ENCODE assay signal across 17 cellular contexts in genomic region chr5:24789631-24790354, GRCh38.
"Had no signal": no experiment of that assay in that cellular context is flagged by ENCODE, and none has a peak within 500 bp of the region (broad histone marks: within the 10 kb centered on the region; RNA-seq: fewer than 3 reads in every experiment).

No MANE protein-coding gene starts in this region.

- H3K27ac ChIP-seq: hepatocyte, left ventricle myocardium inferior, right atrium auricular region, tibial artery, uterus had no signal

- FAIRE-seq: bronchial epithelial cell, kidney had no signal

- H3K4me2 ChIP-seq: hepatocyte had no signal

- H3K79me2 ChIP-seq: hepatocyte had no signal

- H3K9me3 ChIP-seq: left ventricle myocardium inferior, right atrium auricular region, tibial artery, uterus had no signal

- H3K4me3 ChIP-seq: hepatocyte, left ventricle myocardium inferior, right atrium auricular region, tibial artery, uterus had no signal

- H3K27me3 ChIP-seq: hepatocyte, right atrium auricular region, tibial artery, uterus had no signal

- H2AFZ ChIP-seq: hepatocyte had no signal

- DNase-seq: activated CD4-positive, alpha-beta T cell treated with anti-CD3 and anti-CD28 coated beads, Interleukin-2, amount 10 ng/mL, durations not matched to agents 24 days and 14 days; activated CD8-positive, alpha-beta T cell treated with anti-CD3 and anti-CD28 coated beads, Interleukin-2, amount 10 ng/mL, durations not matched to agents 7 days and 5 days; activated gamma-delta T cell treated with Interleukin-2 at 50 U/mL for 16 hours; dermis blood vessel endothelial cell; effector memory CD8-positive, alpha-beta T cell; kidney; left ventricle myocardium inferior; occipital lobe; stimulated activated CD4-positive, alpha-beta T cell treated with anti-CD3 and anti-CD28 coated beads, Interleukin-15, amount 100 ng/mL, for 24 hours; stimulated activated CD4-positive, alpha-beta T cell treated with anti-CD3 and anti-CD28 coated beads, Interleukin-4, amount 100 ng/mL, for 1 hour; stimulated activated naive B cell treated with anti-CD40 and anti-IgM and Interleukin-4, amounts not matched to agents 10 μg/mL and 1 μg/mL and 100 μg/mL, for 72 hours; T-helper 2 cell; tibial artery; uterus had no signal

- H3K36me3 ChIP-seq: left ventricle myocardium inferior, right atrium auricular region, tibial artery, uterus had no signal

- H3K4me1 ChIP-seq: left ventricle myocardium inferior, right atrium auricular region, tibial artery, uterus had no signal

- ATAC-seq: activated CD8-positive, alpha-beta T cell treated with anti-CD3 and anti-CD28 coated beads, Interleukin-2, amount 10 ng/mL, durations not matched to agents 7 days and 5 days; effector memory CD8-positive, alpha-beta T cell; stimulated activated naive B cell treated with anti-CD40 and anti-IgM and Interleukin-4, amounts not matched to agents 10 μg/mL and 1 μg/mL and 100 μg/mL, for 72 hours had no signal
